In the genomic region with DNA sequence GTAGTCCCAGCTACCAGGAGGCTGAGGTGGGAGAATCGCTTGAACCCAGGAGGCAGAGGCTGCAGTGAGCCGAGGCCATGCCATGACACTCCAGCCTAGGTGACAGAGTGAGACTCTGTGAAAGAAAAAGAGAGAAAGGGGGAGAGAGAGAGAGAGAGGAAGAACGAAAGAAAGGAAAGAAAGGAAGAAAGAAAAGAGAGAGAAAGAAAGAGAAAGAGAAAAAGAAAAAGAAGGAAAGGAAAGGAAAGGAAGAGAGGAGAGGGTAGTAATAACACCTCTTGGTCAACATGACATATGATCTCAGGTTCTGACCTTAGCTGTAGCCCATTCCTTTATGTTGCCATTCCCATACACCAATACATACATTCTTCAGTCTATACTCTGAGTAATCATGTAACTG, we compare ENCODE assay signal across 1 cellular context.
TF ChIP-seq lines count a peak whose summit lies in the region.

No MANE protein-coding gene starts in this region.

TF ChIP-seq in GM23338, 12 proteins besides CTCF, POLR2A, EP300 and RAD21 (continued from another document):
- TF ChIP-seq REST (IDR thresholded peaks at IDR 0.05; ENCODE audit: unreplicated experiment) (no peak), POLR2AphosphoS5 (IDR thresholded peaks at IDR 0.05; ENCODE audit: low read depth) (no peak), ZNF331 (CRISPR knock-in tag; IDR thresholded peaks at IDR 0.05; ENCODE audit: low read depth) (no peak), EZH2 (IDR thresholded peaks at IDR 0.05; ENCODE audit: low read depth, unreplicated experiment) (no peak), JUNB (IDR thresholded peaks at IDR 0.05; ENCODE audit: unreplicated experiment) (no peak), STAT1 (IDR thresholded peaks at IDR 0.05; ENCODE audit: unreplicated experiment) (no peak), ZNF114 (CRISPR knock-in tag; IDR thresholded peaks at IDR 0.05) (no peak), CREB1 (CRISPR knock-in tag; IDR thresholded peaks at IDR 0.05; ENCODE audit: low read depth) (no peak)
- TF ChIP-seq, protein P1, sequence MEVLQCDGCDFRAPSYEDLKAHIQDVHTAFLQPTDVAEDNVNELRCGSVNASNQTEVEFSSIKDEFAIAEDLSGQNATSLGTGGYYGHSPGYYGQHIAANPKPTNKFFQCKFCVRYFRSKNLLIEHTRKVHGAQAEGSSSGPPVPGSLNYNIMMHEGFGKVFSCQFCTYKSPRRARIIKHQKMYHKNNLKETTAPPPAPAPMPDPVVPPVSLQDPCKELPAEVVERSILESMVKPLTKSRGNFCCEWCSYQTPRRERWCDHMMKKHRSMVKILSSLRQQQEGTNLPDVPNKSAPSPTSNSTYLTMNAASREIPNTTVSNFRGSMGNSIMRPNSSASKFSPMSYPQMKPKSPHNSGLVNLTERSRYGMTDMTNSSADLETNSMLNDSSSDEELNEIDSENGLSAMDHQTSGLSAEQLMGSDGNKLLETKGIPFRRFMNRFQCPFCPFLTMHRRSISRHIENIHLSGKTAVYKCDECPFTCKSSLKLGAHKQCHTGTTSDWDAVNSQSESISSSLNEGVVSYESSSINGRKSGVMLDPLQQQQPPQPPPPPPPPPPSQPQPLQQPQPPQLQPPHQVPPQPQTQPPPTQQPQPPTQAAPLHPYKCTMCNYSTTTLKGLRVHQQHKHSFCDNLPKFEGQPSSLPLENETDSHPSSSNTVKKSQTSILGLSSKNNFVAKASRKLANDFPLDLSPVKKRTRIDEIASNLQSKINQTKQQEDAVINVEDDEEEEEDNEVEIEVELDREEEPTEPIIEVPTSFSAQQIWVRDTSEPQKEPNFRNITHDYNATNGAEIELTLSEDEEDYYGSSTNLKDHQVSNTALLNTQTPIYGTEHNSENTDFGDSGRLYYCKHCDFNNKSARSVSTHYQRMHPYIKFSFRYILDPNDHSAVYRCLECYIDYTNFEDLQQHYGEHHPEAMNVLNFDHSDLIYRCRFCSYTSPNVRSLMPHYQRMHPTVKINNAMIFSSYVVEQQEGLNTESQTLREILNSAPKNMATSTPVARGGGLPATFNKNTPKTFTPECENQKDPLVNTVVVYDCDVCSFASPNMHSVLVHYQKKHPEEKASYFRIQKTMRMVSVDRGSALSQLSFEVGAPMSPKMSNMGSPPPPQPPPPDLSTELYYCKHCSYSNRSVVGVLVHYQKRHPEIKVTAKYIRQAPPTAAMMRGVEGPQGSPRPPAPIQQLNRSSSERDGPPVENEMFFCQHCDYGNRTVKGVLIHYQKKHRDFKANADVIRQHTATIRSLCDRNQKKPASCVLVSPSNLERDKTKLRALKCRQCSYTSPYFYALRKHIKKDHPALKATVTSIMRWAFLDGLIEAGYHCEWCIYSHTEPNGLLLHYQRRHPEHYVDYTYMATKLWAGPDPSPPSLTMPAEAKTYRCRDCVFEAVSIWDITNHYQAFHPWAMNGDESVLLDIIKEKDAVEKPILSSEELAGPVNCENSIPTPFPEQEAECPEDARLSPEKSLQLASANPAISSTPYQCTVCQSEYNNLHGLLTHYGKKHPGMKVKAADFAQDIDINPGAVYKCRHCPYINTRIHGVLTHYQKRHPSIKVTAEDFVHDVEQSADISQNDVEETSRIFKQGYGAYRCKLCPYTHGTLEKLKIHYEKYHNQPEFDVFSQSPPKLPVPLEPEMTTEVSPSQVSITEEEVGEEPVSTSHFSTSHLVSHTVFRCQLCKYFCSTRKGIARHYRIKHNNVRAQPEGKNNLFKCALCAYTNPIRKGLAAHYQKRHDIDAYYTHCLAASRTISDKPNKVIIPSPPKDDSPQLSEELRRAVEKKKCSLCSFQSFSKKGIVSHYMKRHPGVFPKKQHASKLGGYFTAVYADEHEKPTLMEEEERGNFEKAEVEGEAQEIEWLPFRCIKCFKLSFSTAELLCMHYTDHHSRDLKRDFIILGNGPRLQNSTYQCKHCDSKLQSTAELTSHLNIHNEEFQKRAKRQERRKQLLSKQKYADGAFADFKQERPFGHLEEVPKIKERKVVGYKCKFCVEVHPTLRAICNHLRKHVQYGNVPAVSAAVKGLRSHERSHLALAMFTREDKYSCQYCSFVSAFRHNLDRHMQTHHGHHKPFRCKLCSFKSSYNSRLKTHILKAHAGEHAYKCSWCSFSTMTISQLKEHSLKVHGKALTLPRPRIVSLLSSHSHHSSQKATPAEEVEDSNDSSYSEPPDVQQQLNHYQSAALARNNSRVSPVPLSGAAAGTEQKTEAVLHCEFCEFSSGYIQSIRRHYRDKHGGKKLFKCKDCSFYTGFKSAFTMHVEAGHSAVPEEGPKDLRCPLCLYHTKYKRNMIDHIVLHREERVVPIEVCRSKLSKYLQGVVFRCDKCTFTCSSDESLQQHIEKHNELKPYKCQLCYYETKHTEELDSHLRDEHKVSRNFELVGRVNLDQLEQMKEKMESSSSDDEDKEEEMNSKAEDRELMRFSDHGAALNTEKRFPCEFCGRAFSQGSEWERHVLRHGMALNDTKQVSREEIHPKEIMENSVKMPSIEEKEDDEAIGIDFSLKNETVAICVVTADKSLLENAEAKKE (CRISPR knock-in tag; IDR thresholded peaks at IDR 0.05): no peak
- TF ChIP-seq, protein P2, sequence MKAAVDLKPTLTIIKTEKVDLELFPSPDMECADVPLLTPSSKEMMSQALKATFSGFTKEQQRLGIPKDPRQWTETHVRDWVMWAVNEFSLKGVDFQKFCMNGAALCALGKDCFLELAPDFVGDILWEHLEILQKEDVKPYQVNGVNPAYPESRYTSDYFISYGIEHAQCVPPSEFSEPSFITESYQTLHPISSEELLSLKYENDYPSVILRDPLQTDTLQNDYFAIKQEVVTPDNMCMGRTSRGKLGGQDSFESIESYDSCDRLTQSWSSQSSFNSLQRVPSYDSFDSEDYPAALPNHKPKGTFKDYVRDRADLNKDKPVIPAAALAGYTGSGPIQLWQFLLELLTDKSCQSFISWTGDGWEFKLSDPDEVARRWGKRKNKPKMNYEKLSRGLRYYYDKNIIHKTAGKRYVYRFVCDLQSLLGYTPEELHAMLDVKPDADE (IDR thresholded peaks at IDR 0.05): no peak
